Comparison of ENCODE assay signal across 2 cellular contexts in the genomic region with DNA sequence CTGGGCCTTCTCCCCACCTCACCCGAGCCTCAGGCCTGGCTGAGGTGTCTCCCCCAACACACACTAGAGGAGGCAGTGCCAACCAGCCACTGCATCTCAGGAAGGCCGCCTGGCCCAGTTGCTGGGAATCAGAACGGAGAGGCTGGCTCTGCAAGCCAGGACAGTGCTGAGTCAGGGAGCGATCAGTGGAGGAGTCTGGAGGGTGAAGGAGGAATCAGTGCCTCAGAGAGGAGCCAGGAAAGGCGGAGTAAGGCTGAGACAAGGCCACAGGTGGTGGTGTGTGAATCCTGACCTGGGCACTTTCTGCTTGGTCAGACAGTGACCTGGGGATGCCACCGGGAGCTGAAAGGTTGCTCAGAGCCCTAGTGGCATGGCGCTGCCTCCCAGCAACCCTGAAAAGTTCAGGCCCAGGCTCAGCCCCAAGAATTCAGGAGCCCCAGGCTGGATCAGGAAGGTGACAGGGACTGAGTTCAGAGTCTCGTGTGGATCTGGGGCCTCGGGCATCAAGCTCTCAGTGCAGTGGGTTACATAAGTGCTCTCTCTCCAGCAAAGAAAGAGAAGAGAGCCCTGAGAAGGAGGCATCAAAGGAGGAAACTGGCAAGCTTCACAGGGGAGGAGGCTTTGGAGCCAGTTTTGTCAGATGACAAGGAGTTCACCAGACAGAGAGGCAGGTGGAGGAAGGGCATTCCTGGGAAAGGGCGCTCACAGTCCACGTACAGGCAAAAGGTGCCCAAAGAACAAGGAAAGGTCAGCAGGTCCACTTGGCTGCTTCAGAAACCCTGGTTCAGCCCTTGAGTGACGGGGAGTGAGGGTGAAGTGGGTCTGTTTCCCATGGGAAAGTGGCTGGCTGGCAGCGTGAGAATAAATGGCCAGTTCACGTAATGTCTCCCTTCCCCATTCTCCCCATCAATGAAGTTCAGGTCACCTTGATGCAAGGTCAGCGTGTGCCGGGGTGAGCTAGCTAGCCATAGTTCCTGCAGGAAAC.
TF ChIP-seq lines count a peak whose summit lies in the region.

No MANE protein-coding gene starts in this region.

TF ChIP-seq in A549, 52 proteins besides CTCF, POLR2A, EP300 and RAD21:
- TF ChIP-seq, protein P1, sequence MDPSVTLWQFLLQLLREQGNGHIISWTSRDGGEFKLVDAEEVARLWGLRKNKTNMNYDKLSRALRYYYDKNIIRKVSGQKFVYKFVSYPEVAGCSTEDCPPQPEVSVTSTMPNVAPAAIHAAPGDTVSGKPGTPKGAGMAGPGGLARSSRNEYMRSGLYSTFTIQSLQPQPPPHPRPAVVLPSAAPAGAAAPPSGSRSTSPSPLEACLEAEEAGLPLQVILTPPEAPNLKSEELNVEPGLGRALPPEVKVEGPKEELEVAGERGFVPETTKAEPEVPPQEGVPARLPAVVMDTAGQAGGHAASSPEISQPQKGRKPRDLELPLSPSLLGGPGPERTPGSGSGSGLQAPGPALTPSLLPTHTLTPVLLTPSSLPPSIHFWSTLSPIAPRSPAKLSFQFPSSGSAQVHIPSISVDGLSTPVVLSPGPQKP (IDR thresholded peaks at IDR 0.05; ENCODE audit: low read depth, low read length) = no peak
- TF ChIP-seq POLR2AphosphoS2 (conservative IDR thresholded peaks at IDR 0.05; ENCODE audit: low read length) = no peak
- no peak for TF ChIP-seq GATA3 (IDR thresholded peaks at IDR 0.05; ENCODE audit: borderline replicate concordance)
- TF ChIP-seq JUN (IDR thresholded peaks at IDR 0.05) = no peak
- TF ChIP-seq EHMT2 (IDR thresholded peaks at IDR 0.05; ENCODE audit: low read depth) = no peak
- TF ChIP-seq FOSB (CRISPR knock-in tag; IDR thresholded peaks at IDR 0.05) = no peak
- TF ChIP-seq, protein P2, sequence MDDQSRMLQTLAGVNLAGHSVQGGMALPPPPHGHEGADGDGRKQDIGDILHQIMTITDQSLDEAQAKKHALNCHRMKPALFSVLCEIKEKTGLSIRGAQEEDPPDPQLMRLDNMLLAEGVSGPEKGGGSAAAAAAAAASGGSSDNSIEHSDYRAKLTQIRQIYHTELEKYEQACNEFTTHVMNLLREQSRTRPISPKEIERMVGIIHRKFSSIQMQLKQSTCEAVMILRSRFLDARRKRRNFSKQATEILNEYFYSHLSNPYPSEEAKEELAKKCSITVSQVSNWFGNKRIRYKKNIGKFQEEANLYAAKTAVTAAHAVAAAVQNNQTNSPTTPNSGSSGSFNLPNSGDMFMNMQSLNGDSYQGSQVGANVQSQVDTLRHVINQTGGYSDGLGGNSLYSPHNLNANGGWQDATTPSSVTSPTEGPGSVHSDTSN (IDR thresholded peaks at IDR 0.05) = no peak
- no peak for TF ChIP-seq CHD2 (IDR thresholded peaks at IDR 0.05; ENCODE audit: low read length, partially characterized antibody)
- no peak for TF ChIP-seq NFE2L2 (conservative IDR thresholded peaks at IDR 0.05; ENCODE audit: low read length)
- TF ChIP-seq RCOR1 (IDR thresholded peaks at IDR 0.05; ENCODE audit: low read depth, low read length) = no peak
- TF ChIP-seq MAFK (IDR thresholded peaks at IDR 0.05; ENCODE audit: partially characterized antibody) = no peak
TF ChIP-seq in A549: peak in this region for 0.

TF ChIP-seq in IMR-90, 13 proteins besides CTCF, POLR2A, EP300 and RAD21:
- TF ChIP-seq SMC3 (IDR thresholded peaks at IDR 0.05; ENCODE audit: low read depth, low read length) (no peak), NFE2L2 (IDR thresholded peaks at IDR 0.05; ENCODE audit: low read depth, low read length) (no peak), MAZ (IDR thresholded peaks at IDR 0.05; ENCODE audit: borderline replicate concordance, low read depth, low read length) (no peak), FOS (IDR thresholded peaks at IDR 0.05; ENCODE audit: low read depth, low read length) (no peak), MAFK (IDR thresholded peaks at IDR 0.05; ENCODE audit: low read depth, low read length) (no peak), RFX5 (IDR thresholded peaks at IDR 0.05; ENCODE audit: low read depth, low read length) (no peak)
- TF ChIP-seq, protein P1 (IDR thresholded peaks at IDR 0.05; ENCODE audit: borderline replicate concordance, low read depth, low read length) = no peak
